ENCODE assay signal across 1 cellular context in the genomic region with DNA sequence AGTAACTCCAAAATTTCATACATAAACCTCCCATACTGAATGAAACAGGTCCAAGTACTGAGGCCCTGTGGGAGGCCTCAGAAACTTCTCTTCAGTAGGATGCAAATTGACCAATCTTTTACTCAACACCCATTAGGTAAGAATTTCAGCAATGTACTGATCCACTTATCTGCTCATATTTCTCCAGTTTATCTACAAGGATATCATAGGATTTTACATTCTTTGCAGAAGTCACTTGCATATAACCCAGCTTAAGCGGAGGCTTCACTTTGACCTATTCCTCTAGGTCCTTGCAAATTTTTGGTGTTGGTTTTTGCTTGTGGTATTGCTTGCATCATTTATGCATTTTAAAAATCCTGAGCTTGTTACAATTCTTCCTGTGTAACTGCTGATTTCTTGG.
TF ChIP-seq lines count a peak whose summit lies in the region.

No MANE protein-coding gene starts in this region.

TF ChIP-seq in GM23338, 12 proteins besides CTCF, POLR2A, EP300 and RAD21 (continued from another document):
- TF ChIP-seq ZNF462 (CRISPR knock-in tag; IDR thresholded peaks at IDR 0.05) (no peak), ZNF331 (CRISPR knock-in tag; IDR thresholded peaks at IDR 0.05; ENCODE audit: low read depth) (no peak), NANOG (IDR thresholded peaks at IDR 0.05; ENCODE audit: borderline replicate concordance) (no peak), EZH2 (IDR thresholded peaks at IDR 0.05; ENCODE audit: low read depth, unreplicated experiment) (no peak), JUNB (IDR thresholded peaks at IDR 0.05; ENCODE audit: unreplicated experiment) (no peak), ETS1 (IDR thresholded peaks at IDR 0.05) (no peak), ZNF114 (CRISPR knock-in tag; IDR thresholded peaks at IDR 0.05) (no peak), CREB1 (CRISPR knock-in tag; IDR thresholded peaks at IDR 0.05; ENCODE audit: low read depth) (no peak), EZH2phosphoT487 (IDR thresholded peaks at IDR 0.05; ENCODE audit: unreplicated experiment) (no peak), POLR2AphosphoS5 (IDR thresholded peaks at IDR 0.05; ENCODE audit: low read depth) (no peak)
